21 cellular contexts compared by ENCODE assay signal in the genomic region with DNA sequence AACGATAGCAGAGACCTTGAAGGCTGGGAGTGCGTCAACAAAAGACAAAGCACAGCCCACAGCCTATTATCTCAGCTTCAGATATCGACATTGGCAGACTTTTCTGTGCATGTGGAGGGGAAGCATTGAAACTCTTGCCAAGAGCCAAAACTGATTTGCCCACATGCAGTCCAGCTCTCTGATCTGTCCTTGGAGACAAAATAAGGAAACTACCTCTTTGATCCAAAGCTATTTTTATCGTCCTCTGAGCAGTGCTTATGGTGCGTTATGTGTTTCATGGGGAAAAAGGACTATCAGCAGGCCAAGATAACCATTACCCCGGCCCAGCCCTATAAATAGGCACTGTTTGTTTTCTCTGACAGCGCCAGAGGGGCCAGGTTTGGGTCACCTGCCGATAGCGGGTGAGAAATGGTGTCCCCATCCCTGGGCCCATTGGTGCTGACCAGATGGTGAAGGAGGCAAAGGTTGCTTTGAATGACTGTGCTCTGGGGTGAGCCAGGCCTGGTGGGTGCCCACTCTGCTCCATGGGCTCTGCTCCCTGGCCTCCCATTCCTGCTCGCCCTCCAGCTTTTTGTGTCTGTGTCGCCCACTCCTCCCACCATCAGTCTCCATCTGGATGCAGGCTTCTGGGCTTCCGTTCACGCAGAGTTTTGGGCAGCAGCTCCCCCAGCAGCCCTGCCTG.
DNase-seq lines count a peak whose midpoint lies in the region; ATAC-seq and TF ChIP-seq lines count a peak whose summit lies in the region.
"Had no signal": no experiment of that assay in that cellular context is flagged by ENCODE, and none has a peak within 500 bp of the region (broad histone marks: within the 10 kb centered on the region; RNA-seq: fewer than 3 reads in every experiment).

No MANE protein-coding gene starts in this region.

- peak overlapping the region; percentile 1 for H3K27ac Mint-ChIP-seq in mesothelial cell of epicardium
- H3K27ac Mint-ChIP-seq: naive thymus-derived CD4-positive, alpha-beta T cell; T-helper 17 cell had no signal

- no peak overlapping the region for H2AFZ ChIP-seq in fibroblast of lung (ENCODE audit: low read length)

- H3K27me3 ChIP-seq in fibroblast of lung (ENCODE audit: control insufficient read depth, insufficient read depth, low read length) (no peaks in the 10 kb centered on the region), BE2C (no peaks in the 10 kb centered on the region)
- H3K27me3 ChIP-seq: colonic mucosa had no signal

- H3K36me3 ChIP-seq in fibroblast of lung (ENCODE audit: control insufficient read depth, insufficient read depth, low read length) (no peaks in the 10 kb centered on the region), BE2C (no peaks in the 10 kb centered on the region)
- H3K36me3 ChIP-seq: colonic mucosa, suprapubic skin had no signal

- H3K36me3 Mint-ChIP-seq in mesothelial cell of epicardium = no peaks in the 10 kb centered on the region
- H3K36me3 Mint-ChIP-seq: naive thymus-derived CD4-positive, alpha-beta T cell had no signal

- peaks cover 54% of the 10 kb centered on the region for H3K4me1 Mint-ChIP-seq in mesothelial cell of epicardium

- no peaks in the 10 kb centered on the region for H3K27me3 Mint-ChIP-seq in mesothelial cell of epicardium (ENCODE audit: low read depth)

- H3K9me3 Mint-ChIP-seq in mesothelial cell of epicardium = no peaks in the 10 kb centered on the region

- peak; percentile 86 for ATAC-seq in Right ventricle myocardium inferior
- ATAC-seq in GM19328 (IDR thresholded peaks at IDR 0.05; ENCODE audit: unreplicated experiment) = no peak
- no peak for ATAC-seq in HG02623 (IDR thresholded peaks at IDR 0.05; ENCODE audit: unreplicated experiment)
- ATAC-seq: left colon; naive thymus-derived CD4-positive, alpha-beta T cell; T-helper 17 cell had no signal

- H3K9ac ChIP-seq in fibroblast of lung (ENCODE audit: insufficient read depth, low read length) = no peak overlapping the region

- no peak overlapping the region for H3K27ac ChIP-seq in fibroblast of lung (ENCODE audit: insufficient read depth, low read length)
- H3K27ac ChIP-seq: colonic mucosa, HL-60, RWPE1, suprapubic skin had no signal

- H4K20me1 ChIP-seq in fibroblast of lung (ENCODE audit: control insufficient read depth, extremely low read depth, insufficient read depth, low read length) = no peaks in the 10 kb centered on the region

- H3K4me3 ChIP-seq in fibroblast of lung (replicated peaks in 1 of 4; ENCODE audit: control extremely low read depth in 1 of 4, insufficient read depth in 1 of 4, low read depth in 3 of 4, low read length in 4 of 4) (no peak overlapping the region), BE2C (ENCODE audit: low read depth, low read length) (no peak overlapping the region)
- H3K4me3 ChIP-seq: colonic mucosa, suprapubic skin had no signal

- H3K4me3 Mint-ChIP-seq in mesothelial cell of epicardium = no peak overlapping the region
- H3K4me3 Mint-ChIP-seq: naive thymus-derived CD4-positive, alpha-beta T cell; T-helper 17 cell had no signal

- H3K4me1 ChIP-seq in fibroblast of lung (ENCODE audit: control insufficient read depth, extremely low read depth, insufficient read depth, low read length) (no peaks in the 10 kb centered on the region), BE2C (no peaks in the 10 kb centered on the region)
- H3K4me1 ChIP-seq: colonic mucosa had no signal

- H3K9me3 ChIP-seq in fibroblast of lung (ENCODE audit: control insufficient read depth, insufficient read depth, low read depth, low read length) (no peaks in the 10 kb centered on the region), BE2C (no peaks in the 10 kb centered on the region)
- H3K9me3 ChIP-seq: colonic mucosa, suprapubic skin had no signal

- no peaks in the 10 kb centered on the region for H3K79me2 ChIP-seq in fibroblast of lung (ENCODE audit: control insufficient read depth, insufficient read depth, low read length)

- H3K4me2 ChIP-seq in fibroblast of lung (ENCODE audit: extremely low read depth, insufficient read depth, low read length) = no peak overlapping the region

- intact Hi-C loops in Right ventricle myocardium inferior (cut with DNase I) (loop anchor here (1.0 to 2.0 kb wide), 3 partner anchors 27 to 172 kb away; no protein-coding TSS in a partner anchor), cardiac septum (cut with DNase I) (loop anchor here (1.0 to 10.0 kb wide), 2 partner anchors 27 to 170 kb away; no protein-coding TSS in a partner anchor)

- TF ChIP-seq CTCF in fibroblast of lung (conservative IDR thresholded peaks at IDR 0.05 in 1 of 2, IDR thresholded peaks at IDR 0.05 in 1 of 2; ENCODE audit: low read depth in 1 of 2, low read length in 2 of 2) = no peak
- TF ChIP-seq CTCF in mesothelial cell of epicardium (IDR thresholded peaks at IDR 0.05; ENCODE audit: unreplicated experiment) = no peak
- TF ChIP-seq CTCF in BE2C (IDR thresholded peaks at IDR 0.05; ENCODE audit: low read depth, low read length) = no peak

- DNase-seq in Right ventricle myocardium inferior (ENCODE audit: missing footprints) (no peak), cardiac septum (ENCODE audit: low spot score) (no peak), fibroblast of lung (ENCODE audit: low read depth in 2 of 2) (peak; percentile 2 to 56), mesothelial cell of epicardium (ENCODE audit: low spot score in 2 of 2, unreplicated experiment in 2 of 2) (no peak), BE2C (no peak), retina (no peak)
- DNase-seq: activated CD4-positive, CD25-positive, alpha-beta regulatory T cell treated with anti-CD3 and anti-CD28 coated beads, Interleukin-2, amount 50 U/mL, for 72 hours; colonic mucosa; hippocampal formation; Karpas-422; left colon; naive thymus-derived CD4-positive, alpha-beta T cell; NCI-H1436 treated with DMSO at 0.1 percent for 48 hours; NCI-H69; stimulated activated CD4-positive, alpha-beta T cell treated with anti-CD3 and anti-CD28 coated beads, Interleukin-1b, Interleukin-23, amount 100 ng/mL, for 48 hours; T-helper 17 cell had no signal

Comparison
In these comparisons a context has a peak if more than half of its experiments do, and no peak if none do; other contexts are left out.
1. DNase-seq: peak in fibroblast of lung (2 of 2); none in Right ventricle myocardium inferior (single experiment), cardiac septum (single experiment), mesothelial cell of epicardium (0 of 2), BE2C (single experiment) and retina (single experiment).